14 cellular contexts compared by ENCODE assay signal in the genomic region with DNA sequence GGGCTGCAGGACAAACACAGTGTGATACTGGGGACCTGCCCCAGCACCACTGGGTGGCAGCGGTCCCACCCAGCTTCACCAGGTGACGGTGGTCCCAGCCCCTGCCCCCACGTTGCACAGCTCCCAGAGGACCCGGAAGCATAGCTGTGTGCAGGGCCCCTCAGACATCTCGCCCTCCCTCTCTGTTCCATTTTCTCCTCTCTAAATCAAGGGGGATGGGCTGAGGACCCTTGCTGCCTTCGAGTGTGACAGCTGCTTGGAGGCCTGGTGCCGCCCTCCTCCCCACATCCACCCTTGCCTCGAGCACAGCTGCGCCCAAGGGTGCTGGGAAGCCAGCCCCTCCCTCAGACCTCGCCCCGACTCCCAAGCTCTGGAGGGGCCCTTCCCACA. TPM values are rescaled to one million over a fixed set of nuclear protein-coding genes. Genes with fewer than 3 reads are reported as not detected.
"Had no signal": no experiment of that assay in that cellular context is flagged by ENCODE, and none has a peak within 500 bp of the region (broad histone marks: within the 10 kb centered on the region; RNA-seq: fewer than 3 reads in every experiment).

No MANE protein-coding gene starts in this region.

- H3K4me3 Mint-ChIP-seq: activated CD4-positive, alpha-beta memory T cell treated with anti-CD3 and anti-CD28 coated beads, Interleukin-2, amount 10 ng/mL, durations not matched to agents 7 days and 5 days; activated T-helper 1 cell treated with anti-CD3 and anti-CD28 coated beads, Interleukin-12 subunit alpha, Interleukin-12 subunit beta, Interleukin-2, Interleukin-4 antibody, amounts not matched to agents 30 ng/mL and 10 ng/mL and 1 ng/mL, durations not matched to agents 14 hours and 24 hours and 36 hours; natural killer cell had no signal

- H3K27me3 Mint-ChIP-seq: activated CD4-positive, alpha-beta memory T cell treated with anti-CD3 and anti-CD28 coated beads, Interleukin-2, amount 10 ng/mL, durations not matched to agents 7 days and 5 days had no signal

- H3K9me3 ChIP-seq: SJCRH30, thyroid gland had no signal

- H3K4me1 ChIP-seq: SJCRH30, thyroid gland had no signal

- H3K36me3 Mint-ChIP-seq: natural killer cell had no signal

- ATAC-seq: natural killer cell had no signal

- H3K9me3 Mint-ChIP-seq: activated CD4-positive, alpha-beta memory T cell treated with anti-CD3 and anti-CD28 coated beads, Interleukin-2, amount 10 ng/mL, durations not matched to agents 7 days and 5 days; activated T-helper 1 cell treated with anti-CD3 and anti-CD28 coated beads, Interleukin-12 subunit alpha, Interleukin-12 subunit beta, Interleukin-2, Interleukin-4 antibody, amounts not matched to agents 30 ng/mL and 10 ng/mL and 1 ng/mL, durations not matched to agents 14 hours and 24 hours and 36 hours; natural killer cell had no signal

- H3K4me1 Mint-ChIP-seq: activated CD4-positive, alpha-beta memory T cell treated with anti-CD3 and anti-CD28 coated beads, Interleukin-2, amount 10 ng/mL, durations not matched to agents 7 days and 5 days had no signal

- DNase-seq: activated CD4-positive, alpha-beta memory T cell treated with anti-CD3 and anti-CD28 coated beads, Interleukin-2, amount 10 ng/mL, durations not matched to agents 7 days and 5 days; activated CD4-positive, alpha-beta T cell treated with anti-CD3 and anti-CD28 coated beads for 1 hour; activated CD8-positive, alpha-beta memory T cell treated with anti-CD3 and anti-CD28 coated beads, Interleukin-2, amount 50 U/mL, for 48 hours; activated naive CD4-positive, alpha-beta T cell; dermis blood vessel endothelial cell; midbrain; natural killer cell; SJCRH30; stimulated activated CD4-positive, alpha-beta T cell treated with anti-CD3 and anti-CD28 coated beads, Interleukin-4, amount 100 ng/mL, for 4 hours; SW 1271 had no signal

- H3K27ac ChIP-seq: SJCRH30, skin epidermis, thyroid gland had no signal

- H3K4me3 ChIP-seq: lung, SJCRH30, skin epidermis, thyroid gland had no signal

- H3K36me3 ChIP-seq: SJCRH30, thyroid gland had no signal

- H3K27ac Mint-ChIP-seq: activated CD4-positive, alpha-beta memory T cell treated with anti-CD3 and anti-CD28 coated beads, Interleukin-2, amount 10 ng/mL, durations not matched to agents 7 days and 5 days; activated T-helper 1 cell treated with anti-CD3 and anti-CD28 coated beads, Interleukin-12 subunit alpha, Interleukin-12 subunit beta, Interleukin-2, Interleukin-4 antibody, amounts not matched to agents 30 ng/mL and 10 ng/mL and 1 ng/mL, durations not matched to agents 14 hours and 24 hours and 36 hours; natural killer cell had no signal

- H3K27me3 ChIP-seq: SJCRH30, thyroid gland had no signal

RNA-seq across cellular contexts. Expression of gene LRRC3, which starts 16.1 kb away (rescaled TPM):
- total RNA-seq: SJCRH30 had no signal
